18 cellular contexts compared by ENCODE assay signal in the genomic region with DNA sequence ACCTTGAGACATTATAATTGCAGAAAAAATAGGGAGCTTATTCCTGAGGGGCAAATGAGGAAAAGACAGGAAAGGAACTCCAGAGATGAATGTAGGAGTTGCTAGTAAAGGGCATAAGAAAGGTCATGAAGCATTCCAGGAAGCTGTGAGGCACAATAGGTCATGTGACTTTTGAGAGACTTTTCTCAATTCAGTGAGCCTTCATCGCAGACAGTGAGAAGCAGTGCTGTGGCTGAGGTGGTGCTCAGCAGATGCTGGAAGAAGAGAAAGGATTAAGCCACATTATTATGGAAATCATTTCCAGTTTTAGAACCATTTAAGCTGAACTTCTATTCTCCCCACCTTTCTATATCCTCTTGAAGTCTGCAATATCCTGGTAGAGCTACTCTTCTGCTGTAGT. TPM values are rescaled to one million over a fixed set of nuclear protein-coding genes. Genes with fewer than 3 reads are reported as not detected.
A peak's percentile ranks its signal among the peaks of the same experiment; 100 is the strongest.
DNase-seq lines count a peak whose midpoint lies in the region; ATAC-seq, FAIRE-seq and TF ChIP-seq lines count a peak whose summit lies in the region.
"Had no signal": no experiment of that assay in that cellular context is flagged by ENCODE, and none has a peak within 500 bp of the region (broad histone marks: within the 10 kb centered on the region; RNA-seq: fewer than 3 reads in every experiment).

No MANE protein-coding gene starts in this region.

- H3K79me2 ChIP-seq in H1 (ENCODE audit: control insufficient read depth in 1 of 2, insufficient read depth in 2 of 2, low read length in 2 of 2): no peaks in the 10 kb centered on the region

- H2BK15ac ChIP-seq in H1 (ENCODE audit: low read length): no peak overlapping the region

- no peak overlapping the region for H3K23ac ChIP-seq in H1 (ENCODE audit: insufficient read length)

- no peak overlapping the region for H2AK5ac ChIP-seq in H1 (ENCODE audit: low read depth, low read length)

- CTCF ChIA-PET in H1 (lab: Charles Lee; ENCODE audit: partially characterized antibody): interaction anchor here (0.8 to 1.3 kb wide), 2 partner anchors 11 to 92 kb away, joined by 3 to 6 read pairs; no protein-coding TSS in a partner anchor
- CTCF ChIA-PET in HEK293T (lab: Yijun Ruan, JAX): no interaction called here

- no peaks in the 10 kb centered on the region for H3K23me2 ChIP-seq in H1 (ENCODE audit: low read depth, low read length)

- H3K4me3 Mint-ChIP-seq in progenitor cell of endocrine pancreas (ENCODE audit: low read depth): no peak overlapping the region

- no peaks in the 10 kb centered on the region for H3K27me3 ChIP-seq in HAP-1 (ENCODE audit: low read depth)
- no peaks in the 10 kb centered on the region; a peak in 1 of 7 replicates for H3K27me3 ChIP-seq in H1 (replicated peaks in 1 of 4; ENCODE audit: control insufficient read depth in 3 of 4, extremely low read depth in 1 of 4, insufficient read depth in 3 of 4, low read length in 3 of 4)
- H3K27me3 ChIP-seq in foreskin keratinocyte: no peaks in the 10 kb centered on the region

- 68% methylated on average over 1 of the region's 1 CpG; no CpG with 5 or more reads in 1 of the 2 experiments for WGBS in H1 (ENCODE audit: extremely low coverage in 1 of 2, insufficient coverage in 1 of 2, insufficient read length in 1 of 2, insufficient replicate concordance in 2 of 2, low coverage in 1 of 2, low lambda C conversion rate in 2 of 2, missing lambda C conversion rate in 1 of 2), 2 experiments

- no peak overlapping the region for H3K56ac ChIP-seq in H1 (replicated peaks; ENCODE audit: insufficient read length, low read depth, low read length)

- peak overlapping the region in 1 of 2 experiments; percentile 20; a peak in 1 of 4 replicates for H3K4me2 ChIP-seq in H1 (ENCODE audit: insufficient read depth in 1 of 2, low read depth in 2 of 2, low read length in 2 of 2)

- in situ Hi-C loops in HAP-1 (cut with MboI; ENCODE audit: low sequenced_read_pairs) (no loop called here), GM13977 (cut with MboI; ENCODE audit: low pct_unique_long_range_greater_than_20kb, low sequenced_read_pairs, unreplicated experiment) (no loop called here)

- no peaks in the 10 kb centered on the region for H3K27me3 Mint-ChIP-seq in progenitor cell of endocrine pancreas

- peaks cover 27% of the 10 kb centered on the region for H3K36me3 Mint-ChIP-seq in progenitor cell of endocrine pancreas (ENCODE audit: insufficient read depth)

- H3K36me3 ChIP-seq in HAP-1 (replicated peaks) (no peaks in the 10 kb centered on the region), H1 (ENCODE audit: control insufficient read depth in 2 of 4, insufficient read depth in 4 of 4, low read length in 3 of 4) (no peaks in the 10 kb centered on the region)

- no peak overlapping the region for H3K4ac ChIP-seq in H1 (replicated peaks; ENCODE audit: insufficient read length, low read depth, low read length)

- no peaks in the 10 kb centered on the region for H3K79me1 ChIP-seq in H1 (ENCODE audit: low read depth, low read length)

- H3K4me3 ChIP-seq in HAP-1: no peak overlapping the region
- no peak overlapping the region for H3K4me3 ChIP-seq in H1 (ENCODE audit: extremely low read depth in 1 of 4, insufficient read depth in 2 of 4, low read depth in 3 of 4, low read length in 4 of 4)

- POLR2A ChIA-PET in H1 (lab: Charles Lee; ENCODE audit: partially characterized antibody) (no interaction called here), HEK293T (lab: Yijun Ruan, JAX) (no interaction called here)

- no peak for ATAC-seq in foreskin keratinocyte
- ATAC-seq: PC-3 had no signal

- no peak overlapping the region for H2BK120ac ChIP-seq in H1 (replicated peaks; ENCODE audit: low read depth, low read length)

- H2BK20ac ChIP-seq in H1 (ENCODE audit: low read length): no peak overlapping the region

- H3K27ac ChIP-seq in H1 (ENCODE audit: low read depth, low read length): no peak overlapping the region
- no peak overlapping the region for H3K27ac ChIP-seq in foreskin keratinocyte
- H3K27ac ChIP-seq: RWPE1 had no signal

- H3K18ac ChIP-seq in H1 (ENCODE audit: extremely low read depth, low read length): no peak overlapping the region

- no peak overlapping the region for H4K5ac ChIP-seq in H1 (ENCODE audit: insufficient read length, low read depth, low read length)

- H3K27ac Mint-ChIP-seq in progenitor cell of endocrine pancreas: peak overlapping the region; percentile 26

- TF ChIP-seq CTCF in H1 (IDR thresholded peaks at IDR 0.05; ENCODE audit: control extremely low read depth in 1 of 3, insufficient read depth in 1 of 3, low read depth in 1 of 3, low read length in 3 of 3) (no peak), progenitor cell of endocrine pancreas (IDR thresholded peaks at IDR 0.05; ENCODE audit: unreplicated experiment) (no peak), GM13977 (IDR thresholded peaks at IDR 0.05; ENCODE audit: extremely low read depth, insufficient read depth, missing control alignments) (no peak), foreskin keratinocyte (conservative IDR thresholded peaks at IDR 0.05) (no peak)

- no peak overlapping the region for H2AFZ ChIP-seq in H1 (ENCODE audit: low read length)

- H2BK5ac ChIP-seq in H1 (ENCODE audit: low read depth, low read length): no peak overlapping the region

- no peak overlapping the region for H3K14ac ChIP-seq in H1 (ENCODE audit: insufficient read length)

- FAIRE-seq in H1 (lab: Jason Lieb, UNC): peak; percentile 82
- FAIRE-seq: GM12892 had no signal

- TF ChIP-seq POLR2A in H1 (IDR thresholded peaks at IDR 0.05; ENCODE audit: control extremely low read depth in 1 of 2, low read depth in 2 of 2, low read length in 2 of 2): no peak

- H3K9me3 Mint-ChIP-seq in progenitor cell of endocrine pancreas (ENCODE audit: low read depth): no peaks in the 10 kb centered on the region

- TF ChIP-seq RAD21 in H1 (IDR thresholded peaks at IDR 0.05 in 1 of 2, conservative IDR thresholded peaks at IDR 0.05 in 1 of 2; ENCODE audit: low read depth in 2 of 2, low read length in 2 of 2): no peak

- peaks cover 9% of the 10 kb centered on the region for H3K4me1 ChIP-seq in HAP-1
- peaks cover 0 to 3% (median 0%) of the 10 kb centered on the region in 4 experiments; a peak in 2 of 7 replicates for H3K4me1 ChIP-seq in H1 (replicated peaks in 1 of 4; ENCODE audit: control insufficient read depth in 3 of 4, insufficient read depth in 4 of 4, low read length in 3 of 4)
- H3K4me1 ChIP-seq in foreskin keratinocyte: peaks cover 6% of the 10 kb centered on the region

- no peak overlapping the region for H4K8ac ChIP-seq in H1 (ENCODE audit: extremely low read depth, insufficient read depth, low read length)

- no peak overlapping the region for H2BK12ac ChIP-seq in H1 (ENCODE audit: low read depth, low read length)

- DNase-seq in HAP-1 (ENCODE audit: low spot score in 2 of 2): peak; percentile 50 to 82
- DNase-seq in H1 (ENCODE audit: low read depth in 1 of 2, low spot score in 2 of 2): no peak
- peak; percentile 11 for DNase-seq in left kidney (ENCODE audit: low read depth, low spot score)
- no peak for DNase-seq in progenitor cell of endocrine pancreas (ENCODE audit: low spot score, unreplicated experiment)
- DNase-seq in GM13977 (ENCODE audit: low spot score): no peak
- no peak for DNase-seq in HEK293T (ENCODE audit: extremely low spot score)
- no peak for DNase-seq in foreskin keratinocyte
- DNase-seq: ACHN, COR-L47, HCEC 1CT, KBM-7, NCI-H1417 treated with DMSO at 0.1 percent for 48 hours, NCI-H2029, NCI-H510A, NCI-H774, PC-3 had no signal

- H4K20me1 ChIP-seq in H1 (replicated peaks in 1 of 2; ENCODE audit: control insufficient read depth in 1 of 2, insufficient read depth in 2 of 2, low read length in 2 of 2): no peaks in the 10 kb centered on the region

- H3K9ac ChIP-seq in H1 (replicated peaks in 1 of 4; ENCODE audit: extremely low read depth in 1 of 4, low read depth in 3 of 4, low read length in 3 of 4): no peak overlapping the region

- H4K91ac ChIP-seq in H1 (replicated peaks; ENCODE audit: insufficient read length, low read length): no peak overlapping the region

- TF ChIP-seq EP300 in H1 (IDR thresholded peaks at IDR 0.05; ENCODE audit: borderline replicate concordance in 1 of 2, low read depth in 2 of 2, low read length in 2 of 2): no peak

- H3K4me1 Mint-ChIP-seq in progenitor cell of endocrine pancreas (ENCODE audit: low read depth): peaks cover 38% of the 10 kb centered on the region

- H3K9me3 ChIP-seq in HAP-1: no peaks in the 10 kb centered on the region
- H3K9me3 ChIP-seq in H1 (ENCODE audit: insufficient read depth in 2 of 2, low read depth in 1 of 2, low read length in 1 of 2): no peaks in the 10 kb centered on the region

TF ChIP-seq in H1, 55 proteins besides CTCF, POLR2A, EP300 and RAD21 (continues in another document):
- peak; percentile 65 for TF ChIP-seq USF2 (IDR thresholded peaks at IDR 0.05; ENCODE audit: low read length)

TF ChIP-seq in HEK293T, 16 proteins besides CTCF, POLR2A, EP300 and RAD21:
- TF ChIP-seq BHLHE40 (IDR thresholded peaks at IDR 0.05; ENCODE audit: borderline replicate concordance) (no peak), FOXK2 (IDR thresholded peaks at IDR 0.05) (no peak), CTBP1 (IDR thresholded peaks at IDR 0.05; ENCODE audit: borderline replicate concordance) (no peak)

RNA-seq across cellular contexts. Expression of gene SPTLC3, which starts 4.1 kb away (rescaled TPM):
- total RNA-seq in H1 (2021; fragmentation: NEBNext Ultra II Directional; extraction: Animal tissue kit (Norgen Biotek cat#: 25700)): 0.42 and 0.82 TPM in 2 replicates
- polyA plus RNA-seq in H1 (2011; rRNA removed): 0.11 and 0.23 TPM in 2 replicates
- polyA plus RNA-seq in H1 (2011; cell fraction: cytosol; rRNA removed): 0.08 TPM
- 0.48 TPM for polyA plus RNA-seq in H1 (2011; cell fraction: nucleus; rRNA removed)
- 0.10 to 0.78 TPM (median 0.24 TPM) in 4 replicates for polyA plus RNA-seq in H1 (2012, experiment 1 of 2)
- polyA plus RNA-seq in H1 (2012, experiment 2 of 2): not detected
- 0.28 TPM for polyA plus RNA-seq in H1 (2013, experiment 1 of 2)
- polyA plus RNA-seq in H1 (2013, experiment 2 of 2): 0.22 TPM
- 0.19 and 0.24 TPM in 2 replicates for polyA minus RNA-seq in H1 (2011; rRNA and poly(A)+ RNA removed)
- polyA minus RNA-seq in H1 (2011; cell fraction: cytosol; rRNA and poly(A)+ RNA removed): not detected
- 0.50 TPM for polyA minus RNA-seq in H1 (2011; cell fraction: nucleus; rRNA and poly(A)+ RNA removed)
- 42.7 and 52.2 TPM in 2 replicates for total RNA-seq in progenitor cell of endocrine pancreas
- 7.8 TPM in 2 replicates for total RNA-seq in foreskin keratinocyte
- 1.7 and 1.9 TPM in 2 replicates for polyA plus RNA-seq in foreskin keratinocyte

Comparison
In these comparisons a context has a peak if more than half of its experiments do, and no peak if none do; other contexts are left out.
1. DNase-seq: peak in HAP-1 (2 of 2) and left kidney (single experiment); none in H1 (0 of 2), progenitor cell of endocrine pancreas (single experiment), GM13977 (single experiment), HEK293T (single experiment) and foreskin keratinocyte (0 of 2).